Comparison of ENCODE assay signal across 1 cellular context in genomic region chr10:70364001-70364771, GRCh38.
TF ChIP-seq lines count a peak whose summit lies in the region.

No MANE protein-coding gene starts in this region.

TF ChIP-seq in SK-N-SH, 30 proteins besides CTCF, POLR2A, EP300 and RAD21 (continued from another document):
- 0 out of 2 replicates have a peak, but pooled peaks have one; percentile 26 for TF ChIP-seq MAX (IDR thresholded peaks at IDR 0.05; ENCODE audit: low read depth)
- TF ChIP-seq FOSL2 (IDR thresholded peaks at IDR 0.05; ENCODE audit: borderline replicate concordance, low read depth): no peak
- peak; percentile 12; the same call in 1 of the 2 replicates for TF ChIP-seq TCF12 (IDR thresholded peaks at IDR 0.05)
- 0 out of 2 replicates have a peak, but pooled peaks have one; percentile 6 for TF ChIP-seq GATA2 (CRISPR knock-in tag; IDR thresholded peaks at IDR 0.05)
- no peak for TF ChIP-seq USF2 (IDR thresholded peaks at IDR 0.05; ENCODE audit: borderline replicate concordance, low read depth, low read length)
- TF ChIP-seq CHD2 (IDR thresholded peaks at IDR 0.05; ENCODE audit: low read length, partially characterized antibody): peak; percentile 93
- no peak for TF ChIP-seq RXRA (IDR thresholded peaks at IDR 0.05; ENCODE audit: borderline replicate concordance, low read depth)
- no peak for TF ChIP-seq TEAD4 (IDR thresholded peaks at IDR 0.05; ENCODE audit: borderline replicate concordance, insufficient read depth)
- TF ChIP-seq ZBTB33 (IDR thresholded peaks at IDR 0.05; ENCODE audit: borderline replicate concordance, low read depth): no peak
- TF ChIP-seq TAF1 (IDR thresholded peaks at IDR 0.05; ENCODE audit: borderline replicate concordance, low read depth, low read length): 0 out of 2 replicates have a peak, but pooled peaks have one; percentile 26
- peak; percentile 97 for TF ChIP-seq SMC3 (IDR thresholded peaks at IDR 0.05; ENCODE audit: low read depth, low read length)
- TF ChIP-seq RCOR1 (IDR thresholded peaks at IDR 0.05; ENCODE audit: low read length): peak; percentile 55; the same call in 1 of the 2 replicates
- TF ChIP-seq MEF2A (IDR thresholded peaks at IDR 0.05; ENCODE audit: borderline replicate concordance, low read depth): no peak
- TF ChIP-seq SIN3A (IDR thresholded peaks at IDR 0.05; ENCODE audit: borderline replicate concordance, low read depth, low read length): no peak
- no peak for TF ChIP-seq FOXM1 (IDR thresholded peaks at IDR 0.05; ENCODE audit: low read depth)
- no peak; the same call in 1 of the 2 replicates for TF ChIP-seq MXI1 (IDR thresholded peaks at IDR 0.05; ENCODE audit: low read depth, low read length)
- 0 out of 2 replicates have a peak, but pooled peaks have one; percentile 63 for TF ChIP-seq FOXJ3 (CRISPR knock-in tag; IDR thresholded peaks at IDR 0.05)
- no peak for TF ChIP-seq USF1 (IDR thresholded peaks at IDR 0.05; ENCODE audit: borderline replicate concordance, low read depth)
